12 cellular contexts compared by ENCODE assay signal in genomic region chr1:31482478-31483011, GRCh38.
DNase-seq lines count a peak whose midpoint lies in the region; ATAC-seq, FAIRE-seq and TF ChIP-seq lines count a peak whose summit lies in the region.
"Had no signal": no experiment of that assay in that cellular context is flagged by ENCODE, and none has a peak within 500 bp of the region (broad histone marks: within the 10 kb centered on the region; RNA-seq: fewer than 3 reads in every experiment).

No MANE protein-coding gene starts in this region.

- peaks cover 0 to 12% (median 2%) of the 10 kb centered on the region in 4 experiments; a peak in 6 of 7 replicates for H3K4me1 ChIP-seq in H1 (replicated peaks in 1 of 4; ENCODE audit: control insufficient read depth in 3 of 4, insufficient read depth in 4 of 4, low read length in 3 of 4)

- no peak overlapping the region for H3K27ac ChIP-seq in H1 (ENCODE audit: low read depth, low read length)

- H3K4me1 Mint-ChIP-seq in stimulated activated memory B cell treated with anti-CD40 and anti-IgM and Interleukin-4, amounts not matched to agents 10 μg/mL and 1 μg/mL and 100 μg/mL, for 72 hours: peaks cover 14% of the 10 kb centered on the region

- H2AFZ ChIP-seq in H1 (ENCODE audit: low read length): no peak overlapping the region

- CTCF ChIA-PET in H1 (lab: Charles Lee; ENCODE audit: partially characterized antibody): no interaction called here

- H3K9me3 ChIP-seq in H1 (ENCODE audit: insufficient read depth in 2 of 2, low read depth in 1 of 2, low read length in 1 of 2): peaks cover 5 to 12% of the 10 kb centered on the region in 2 experiments; a peak in 2 of 4 replicates

- H3K27me3 ChIP-seq in H1 (replicated peaks in 1 of 4; ENCODE audit: control insufficient read depth in 3 of 4, extremely low read depth in 1 of 4, insufficient read depth in 3 of 4, low read length in 3 of 4): no peaks in the 10 kb centered on the region

- no peak overlapping the region for H2BK20ac ChIP-seq in H1 (ENCODE audit: low read length)

- H2BK15ac ChIP-seq in H1 (ENCODE audit: low read length): peak overlapping the region; percentile 25; the same call in 1 of the 2 replicates

- peak overlapping the region; percentile 73 for H3K27ac Mint-ChIP-seq in stimulated activated memory B cell treated with anti-CD40 and anti-IgM and Interleukin-4, amounts not matched to agents 10 μg/mL and 1 μg/mL and 100 μg/mL, for 72 hours
- H3K27ac Mint-ChIP-seq: nephron had no signal

- TF ChIP-seq RAD21 in H1 (IDR thresholded peaks at IDR 0.05 in 1 of 2, conservative IDR thresholded peaks at IDR 0.05 in 1 of 2; ENCODE audit: low read depth in 2 of 2, low read length in 2 of 2): no peak

- no peak overlapping the region for H3K4me2 ChIP-seq in H1 (ENCODE audit: insufficient read depth in 1 of 2, low read depth in 2 of 2, low read length in 2 of 2)

- no peaks in the 10 kb centered on the region for H3K23me2 ChIP-seq in H1 (ENCODE audit: low read depth, low read length)

- no peak overlapping the region for H3K23ac ChIP-seq in H1 (ENCODE audit: insufficient read length)

- H3K27me3 Mint-ChIP-seq in stimulated activated memory B cell treated with anti-CD40 and anti-IgM and Interleukin-4, amounts not matched to agents 10 μg/mL and 1 μg/mL and 100 μg/mL, for 72 hours: peaks cover 7% of the 10 kb centered on the region

- peak overlapping the region; percentile 48 for H3K14ac ChIP-seq in H1 (ENCODE audit: insufficient read length)

- no peak overlapping the region for H2BK12ac ChIP-seq in H1 (ENCODE audit: low read depth, low read length)

- H4K20me1 ChIP-seq in H1 (replicated peaks in 1 of 2; ENCODE audit: control insufficient read depth in 1 of 2, insufficient read depth in 2 of 2, low read length in 2 of 2): no peaks in the 10 kb centered on the region

- no peak overlapping the region for H2BK120ac ChIP-seq in H1 (replicated peaks; ENCODE audit: low read depth, low read length)

- no peak for TF ChIP-seq EP300 in H1 (IDR thresholded peaks at IDR 0.05; ENCODE audit: borderline replicate concordance in 1 of 2, low read depth in 2 of 2, low read length in 2 of 2)

- H3K4ac ChIP-seq in H1 (replicated peaks; ENCODE audit: insufficient read length, low read depth, low read length): no peak overlapping the region

- H3K18ac ChIP-seq in H1 (ENCODE audit: extremely low read depth, low read length): no peak overlapping the region

- no peaks in the 10 kb centered on the region for H3K79me1 ChIP-seq in H1 (ENCODE audit: low read depth, low read length)

- TF ChIP-seq CTCF in H1 (IDR thresholded peaks at IDR 0.05; ENCODE audit: control extremely low read depth in 1 of 3, insufficient read depth in 1 of 3, low read depth in 1 of 3, low read length in 3 of 3): no peak

- no peak overlapping the region for H3K4me3 ChIP-seq in H1 (ENCODE audit: extremely low read depth in 1 of 4, insufficient read depth in 2 of 4, low read depth in 3 of 4, low read length in 4 of 4)

- H3K79me2 ChIP-seq in H1 (ENCODE audit: control insufficient read depth in 1 of 2, insufficient read depth in 2 of 2, low read length in 2 of 2): no peaks in the 10 kb centered on the region

- H3K56ac ChIP-seq in H1 (replicated peaks; ENCODE audit: insufficient read length, low read depth, low read length): no peak overlapping the region

- no peaks in the 10 kb centered on the region for H3K36me3 ChIP-seq in H1 (ENCODE audit: control insufficient read depth in 2 of 4, insufficient read depth in 4 of 4, low read length in 3 of 4)

- no peak overlapping the region for H3K9ac ChIP-seq in H1 (replicated peaks in 1 of 4; ENCODE audit: extremely low read depth in 1 of 4, low read depth in 3 of 4, low read length in 3 of 4)

- POLR2A ChIA-PET in H1 (lab: Charles Lee; ENCODE audit: partially characterized antibody): interaction anchor here (0.6 kb wide), 1 partner anchor 22 kb away, joined by 4 read pairs; no protein-coding TSS in a partner anchor

- H3K9me3 Mint-ChIP-seq in stimulated activated memory B cell treated with anti-CD40 and anti-IgM and Interleukin-4, amounts not matched to agents 10 μg/mL and 1 μg/mL and 100 μg/mL, for 72 hours: peaks cover 12% of the 10 kb centered on the region

- H4K8ac ChIP-seq in H1 (ENCODE audit: extremely low read depth, insufficient read depth, low read length): no peak overlapping the region

- H2BK5ac ChIP-seq in H1 (ENCODE audit: low read depth, low read length): no peak overlapping the region

- no peak overlapping the region for H2AK5ac ChIP-seq in H1 (ENCODE audit: low read depth, low read length)

- WGBS in H1 (ENCODE audit: extremely low coverage in 1 of 2, insufficient coverage in 1 of 2, insufficient read length in 1 of 2, insufficient replicate concordance in 2 of 2, low coverage in 1 of 2, low lambda C conversion rate in 2 of 2, missing lambda C conversion rate in 1 of 2), 2 experiments: 90% methylated on average over 6 of the region's 6 CpGs; no CpG with 5 or more reads in 1 of the 2 experiments

- no peak for FAIRE-seq in H1 (lab: Jason Lieb, UNC)

- no peak overlapping the region for H3K4me3 Mint-ChIP-seq in stimulated activated memory B cell treated with anti-CD40 and anti-IgM and Interleukin-4, amounts not matched to agents 10 μg/mL and 1 μg/mL and 100 μg/mL, for 72 hours
- H3K4me3 Mint-ChIP-seq: nephron had no signal

- ATAC-seq in GM19023 (IDR thresholded peaks at IDR 0.05; ENCODE audit: unreplicated experiment) (peak; percentile 18), HG03460 (IDR thresholded peaks at IDR 0.05; ENCODE audit: unreplicated experiment) (peak; percentile 21), GM18519 (IDR thresholded peaks at IDR 0.05; ENCODE audit: low FRiP score, unreplicated experiment) (no peak)
- no peak for ATAC-seq in stimulated activated memory B cell treated with anti-CD40 and anti-IgM and Interleukin-4, amounts not matched to agents 10 μg/mL and 1 μg/mL and 100 μg/mL, for 72 hours

- H4K5ac ChIP-seq in H1 (ENCODE audit: insufficient read length, low read depth, low read length): no peak overlapping the region

- TF ChIP-seq POLR2A in H1 (IDR thresholded peaks at IDR 0.05; ENCODE audit: control extremely low read depth in 1 of 2, low read depth in 2 of 2, low read length in 2 of 2): no peak

- H4K91ac ChIP-seq in H1 (replicated peaks; ENCODE audit: insufficient read length, low read length): no peak overlapping the region

- H3K36me3 Mint-ChIP-seq in stimulated activated memory B cell treated with anti-CD40 and anti-IgM and Interleukin-4, amounts not matched to agents 10 μg/mL and 1 μg/mL and 100 μg/mL, for 72 hours: peaks cover 6% of the 10 kb centered on the region

- no peak for DNase-seq in H1 (ENCODE audit: low read depth in 1 of 2, low spot score in 2 of 2)
- DNase-seq in cerebellar cortex (ENCODE audit: low spot score): no peak
- DNase-seq in cerebellar nuclear complex (lab: John Stamatoyannopoulos, UW): no peak
- no peak for DNase-seq in NCI-H146 treated with DMSO at 0.1 percent for 48 hours (lab: John Stamatoyannopoulos, UW; ENCODE audit: unreplicated experiment)
- DNase-seq: activated effector memory CD4-positive, alpha-beta T cell treated with anti-CD3 and anti-CD28 coated beads, Interleukin-2, amount 50 U/mL, for 16 hours; DMS53; NCI-H1092 had no signal

TF ChIP-seq in H1, 55 proteins besides CTCF, POLR2A, EP300 and RAD21:
- TF ChIP-seq GTF2F1 (IDR thresholded peaks at IDR 0.05; ENCODE audit: borderline replicate concordance, low read depth, low read length) (no peak), CTBP2 (IDR thresholded peaks at IDR 0.05; ENCODE audit: borderline replicate concordance, insufficient read depth, insufficient read length, low read length) (no peak), CBX8 (IDR thresholded peaks at IDR 0.05; ENCODE audit: borderline replicate concordance, low read depth, low read length) (no peak), BRCA1 (IDR thresholded peaks at IDR 0.05; ENCODE audit: low read depth, low read length) (no peak), TBP (IDR thresholded peaks at IDR 0.05; ENCODE audit: low read depth, low read length) (no peak), ZNF274 (IDR thresholded peaks at IDR 0.05; ENCODE audit: borderline replicate concordance, extremely low read depth, low read length) (no peak), RBBP5 (IDR thresholded peaks at IDR 0.05; ENCODE audit: borderline replicate concordance, low read depth, low read length) (no peak), TAF7 (optimal IDR thresholded peaks at IDR 0.05; ENCODE audit: borderline replicate concordance, low read depth, low read length) (no peak), SP4 (IDR thresholded peaks at IDR 0.05; ENCODE audit: low read length) (no peak), CHD2 (IDR thresholded peaks at IDR 0.05; ENCODE audit: low read length) (no peak), ASH2L (IDR thresholded peaks at IDR 0.05; ENCODE audit: low read length) (no peak), MAX (IDR thresholded peaks at IDR 0.05) (no peak)

Comparison
In these comparisons a context has a peak if more than half of its experiments do, and no peak if none do; other contexts are left out.
1. ATAC-seq: peak in GM19023 (single experiment) and HG03460 (single experiment); none in stimulated activated memory B cell treated with anti-CD40 and anti-IgM and Interleukin-4, amounts not matched to agents 10 μg/mL and 1 μg/mL and 100 μg/mL, for 72 hours (single experiment) and GM18519 (single experiment).